1 cellular context compared by ENCODE assay signal in genomic region chr2:162058973-162059668, GRCh38.
TF ChIP-seq lines count a peak whose summit lies in the region.

No MANE protein-coding gene starts in this region.

TF ChIP-seq in WTC11, 78 proteins besides CTCF, POLR2A, EP300 and RAD21 (continued from another document):
- TF ChIP-seq ARID4B (CRISPR knock-in tag; IDR thresholded peaks at IDR 0.05; ENCODE audit: borderline replicate concordance) (no peak), TCF7 (CRISPR knock-in tag; IDR thresholded peaks at IDR 0.05; ENCODE audit: low read depth) (no peak), ATF6 (CRISPR knock-in tag; IDR thresholded peaks at IDR 0.05) (no peak), ZNF512 (CRISPR knock-in tag; IDR thresholded peaks at IDR 0.05; ENCODE audit: borderline replicate concordance) (no peak), CBFB (CRISPR knock-in tag; IDR thresholded peaks at IDR 0.05; ENCODE audit: low read depth) (no peak)
TF ChIP-seq in WTC11: peak in this region for 0.
